In genomic region chr1:36149973-36150295, GRCh38 we compare ENCODE assay signal across 1 cellular context.
TF ChIP-seq lines count a peak whose summit lies in the region.

No MANE protein-coding gene starts in this region.

TF ChIP-seq in HepG2, 621 proteins besides CTCF, POLR2A, EP300 and RAD21:
- no peak for TF ChIP-seq ZNF484 (CRISPR knock-in tag; IDR thresholded peaks at IDR 0.05; ENCODE audit: borderline replicate concordance, low read depth)
- TF ChIP-seq BATF2 (CRISPR knock-in tag; IDR thresholded peaks at IDR 0.05): 0 out of 2 replicates have a peak, but pooled peaks have one; percentile 25
